ENCODE assay signal across 8 cellular contexts in genomic region chr7:44750921-44751571, GRCh38. TPM values are rescaled to one million over a fixed set of nuclear protein-coding genes. Genes with fewer than 3 reads are reported as not detected.
A peak's percentile ranks its signal among the peaks of the same experiment; 100 is the strongest.
DNase-seq lines count a peak whose midpoint lies in the region; ATAC-seq, FAIRE-seq and TF ChIP-seq lines count a peak whose summit lies in the region.

No MANE protein-coding gene starts in this region.

- TF ChIP-seq EP300 in Ishikawa (IDR thresholded peaks at IDR 0.05; ENCODE audit: borderline replicate concordance), result no peak

- H3K9me3 ChIP-seq in mucosa of stomach (ENCODE audit: control insufficient read depth, low read length) (no peaks in the 10 kb centered on the region), MG63 (no peaks in the 10 kb centered on the region)

- TF ChIP-seq CTCF in GM12864 (IDR thresholded peaks at IDR 0.05; ENCODE audit: low read depth, low read length, missing control alignments), result no peak

- peak overlapping the region; percentile 91 for H3K4me3 ChIP-seq in GM12864 (ENCODE audit: low read depth, low read length)
- no peak overlapping the region for H3K4me3 ChIP-seq in mucosa of stomach (ENCODE audit: low read length)
- H3K4me3 ChIP-seq in MG63, result no peak overlapping the region

- no peak for TF ChIP-seq POLR2A in H54 (IDR thresholded peaks at IDR 0.05; ENCODE audit: low read depth, low read length)

- DNase-seq in GM12864 (ENCODE audit: low read depth), result peak; percentile 75
- DNase-seq in activated T-cell treated with anti-CD3 and anti-CD28 coated beads, Interleukin-2, amount 50 U/mL, for 1 hour, result peak; percentile 50
- DNase-seq in H54 (ENCODE audit: insufficient read length, low spot score), result no peak
- DNase-seq in MG63, result no peak
- no peak for DNase-seq in ecto neural progenitor cell (ENCODE audit: low spot score)

- FAIRE-seq in H54 (lab: Jason Lieb, UNC), result no peak

- H3K4me1 ChIP-seq in mucosa of stomach (ENCODE audit: control insufficient read depth, insufficient read depth, low read length), result peaks cover 44% of the 10 kb centered on the region

- ATAC-seq in GM21515 (IDR thresholded peaks at IDR 0.05; ENCODE audit: unreplicated experiment), result peak; percentile 52

- peak overlapping the region; percentile 18 for H3K9ac ChIP-seq in mucosa of stomach (ENCODE audit: low read length)

- no peaks in the 10 kb centered on the region for H3K36me3 ChIP-seq in mucosa of stomach (ENCODE audit: control insufficient read depth, insufficient read depth, low read length)
- peaks cover 15% of the 10 kb centered on the region for H3K36me3 ChIP-seq in MG63

- H3K27me3 ChIP-seq in mucosa of stomach (ENCODE audit: control insufficient read depth, insufficient read depth, low read length) (no peaks in the 10 kb centered on the region), MG63 (no peaks in the 10 kb centered on the region)

- no peak for TF ChIP-seq RAD21 in Ishikawa (IDR thresholded peaks at IDR 0.05; ENCODE audit: low read depth)

TF ChIP-seq in Ishikawa, 13 proteins besides CTCF, POLR2A, EP300 and RAD21:
- TF ChIP-seq MAX (IDR thresholded peaks at IDR 0.05) (no peak), USF1 (IDR thresholded peaks at IDR 0.05) (peak; percentile 72), TEAD4 (IDR thresholded peaks at IDR 0.05) (0 out of 2 replicates have a peak, but pooled peaks have one; percentile 6)

RNA-seq across cellular contexts. Expression of gene ZMIZ2, which starts 2.4 kb away (rescaled TPM):
- 2.0 and 6.6 TPM in 2 replicates for total RNA-seq in MG63 (2014; rRNA removed; shearing (Covaris generic); ENCODE audit: low replicate concordance)

RNA-seq across cellular contexts. Expression of gene PPIA, which starts 45.4 kb away (rescaled TPM):
- total RNA-seq in MG63 (2014; rRNA removed; shearing (Covaris generic); ENCODE audit: low replicate concordance), result 6,024 and 6,806 TPM in 2 replicates

Comparison
In these comparisons a context has a peak if more than half of its experiments do, and no peak if none do; other contexts are left out.
1. DNase-seq: peak in GM12864 (single experiment) and activated T-cell treated with anti-CD3 and anti-CD28 coated beads, Interleukin-2, amount 50 U/mL, for 1 hour (single experiment); none in H54 (single experiment), MG63 (single experiment) and ecto neural progenitor cell (single experiment).